ENCODE assay signal across 21 cellular contexts in genomic region chr17:73600103-73600871, GRCh38. TPM values are rescaled to one million over a fixed set of nuclear protein-coding genes. Genes with fewer than 3 reads are reported as not detected.
DNase-seq lines count a peak whose midpoint lies in the region; ATAC-seq and TF ChIP-seq lines count a peak whose summit lies in the region.
"Had no signal": no experiment of that assay in that cellular context is flagged by ENCODE, and none has a peak within 500 bp of the region (broad histone marks: within the 10 kb centered on the region; RNA-seq: fewer than 3 reads in every experiment).

No MANE protein-coding gene starts in this region.

- peaks cover 16% of the 10 kb centered on the region for H3K36me3 Mint-ChIP-seq in stimulated activated memory B cell treated with anti-CD40 and anti-IgM and Interleukin-4, amounts not matched to agents 10 μg/mL and 1 μg/mL and 100 μg/mL, for 72 hours

- TF ChIP-seq CTCF in fibroblast of villous mesenchyme (IDR thresholded peaks at IDR 0.05; ENCODE audit: insufficient read depth, low read depth, low read length) (no peak), GM13977 (IDR thresholded peaks at IDR 0.05; ENCODE audit: extremely low read depth, insufficient read depth, missing control alignments) (no peak)

- no peaks in the 10 kb centered on the region for H3K27me3 Mint-ChIP-seq in stimulated activated memory B cell treated with anti-CD40 and anti-IgM and Interleukin-4, amounts not matched to agents 10 μg/mL and 1 μg/mL and 100 μg/mL, for 72 hours
- H3K27me3 Mint-ChIP-seq: brain had no signal

- ATAC-seq in stimulated activated memory B cell treated with anti-CD40 and anti-IgM and Interleukin-4, amounts not matched to agents 10 μg/mL and 1 μg/mL and 100 μg/mL, for 72 hours, result no peak
- ATAC-seq: GM23338 had no signal

- peak overlapping the region; percentile 87 for H3K27ac Mint-ChIP-seq in stimulated activated memory B cell treated with anti-CD40 and anti-IgM and Interleukin-4, amounts not matched to agents 10 μg/mL and 1 μg/mL and 100 μg/mL, for 72 hours
- H3K27ac Mint-ChIP-seq: GM23338 had no signal

- H3K4me3 Mint-ChIP-seq in stimulated activated memory B cell treated with anti-CD40 and anti-IgM and Interleukin-4, amounts not matched to agents 10 μg/mL and 1 μg/mL and 100 μg/mL, for 72 hours, result no peak overlapping the region
- H3K4me3 Mint-ChIP-seq: brain, GM23338 had no signal

- DNase-seq in NCI-H82 (lab: John Stamatoyannopoulos, UW) (peak; percentile 49), NCI-H82 treated with DMSO at 0.1 percent for 48 hours (lab: John Stamatoyannopoulos, UW; ENCODE audit: unreplicated experiment) (no peak), fibroblast of villous mesenchyme (ENCODE audit: low read depth) (peak; percentile 12), pons (ENCODE audit: low spot score) (no peak), iPS-NIHi7 (ENCODE audit: extremely low spot score) (no peak), GM13977 (ENCODE audit: low spot score) (no peak)
- DNase-seq: activated naive CD4-positive, alpha-beta T cell treated with anti-CD3 and anti-CD28 coated beads, Interleukin-2, amount 50 U/mL, for 16 hours; dorsolateral prefrontal cortex; hippocampal formation; kidney glomerular epithelial cell; NCI-H1105 treated with DMSO at 0.1 percent for 48 hours; NCI-H2171; ovary; SHP77 treated with DMSO at 0.1 percent for 48 hours; stimulated activated CD4-positive, alpha-beta T cell treated with anti-CD3 and anti-CD28 coated beads, Interleukin-4, amount 100 ng/mL, for 4 hours; transverse colon had no signal

- in situ Hi-C loops in GM13977 (cut with MboI; ENCODE audit: low pct_unique_long_range_greater_than_20kb, low sequenced_read_pairs, unreplicated experiment), result no loop called here

- no peaks in the 10 kb centered on the region for H3K9me3 Mint-ChIP-seq in stimulated activated memory B cell treated with anti-CD40 and anti-IgM and Interleukin-4, amounts not matched to agents 10 μg/mL and 1 μg/mL and 100 μg/mL, for 72 hours
- H3K9me3 Mint-ChIP-seq: GM23338 had no signal

- peaks cover 55% of the 10 kb centered on the region for H3K4me1 Mint-ChIP-seq in stimulated activated memory B cell treated with anti-CD40 and anti-IgM and Interleukin-4, amounts not matched to agents 10 μg/mL and 1 μg/mL and 100 μg/mL, for 72 hours
- H3K4me1 Mint-ChIP-seq: GM23338 had no signal

- no peak overlapping the region for H3K4me3 ChIP-seq in fibroblast of villous mesenchyme (ENCODE audit: low read depth, low read length)
- H3K4me3 ChIP-seq: dorsolateral prefrontal cortex, GM23338, ovary, skin epidermis, transverse colon had no signal

TF ChIP-seq in PFSK-1, 5 proteins besides CTCF, POLR2A, EP300 and RAD21:
- peak; percentile 34 for TF ChIP-seq FOXP2 (optimal IDR thresholded peaks at IDR 0.05; ENCODE audit: borderline replicate concordance, extremely low read depth, extremely low read length, insufficient read depth)
- TF ChIP-seq TAF1 (IDR thresholded peaks at IDR 0.05; ENCODE audit: borderline replicate concordance, insufficient read depth, low read length), result no peak
- peak; percentile 55 for TF ChIP-seq POLR2AphosphoS5 (IDR thresholded peaks at IDR 0.05; ENCODE audit: low read depth, low read length)
- TF ChIP-seq SIN3A (IDR thresholded peaks at IDR 0.05; ENCODE audit: borderline replicate concordance, insufficient read depth, low read length), result peak; percentile 58; the same call in 1 of the 2 replicates
- TF ChIP-seq, protein P1, sequence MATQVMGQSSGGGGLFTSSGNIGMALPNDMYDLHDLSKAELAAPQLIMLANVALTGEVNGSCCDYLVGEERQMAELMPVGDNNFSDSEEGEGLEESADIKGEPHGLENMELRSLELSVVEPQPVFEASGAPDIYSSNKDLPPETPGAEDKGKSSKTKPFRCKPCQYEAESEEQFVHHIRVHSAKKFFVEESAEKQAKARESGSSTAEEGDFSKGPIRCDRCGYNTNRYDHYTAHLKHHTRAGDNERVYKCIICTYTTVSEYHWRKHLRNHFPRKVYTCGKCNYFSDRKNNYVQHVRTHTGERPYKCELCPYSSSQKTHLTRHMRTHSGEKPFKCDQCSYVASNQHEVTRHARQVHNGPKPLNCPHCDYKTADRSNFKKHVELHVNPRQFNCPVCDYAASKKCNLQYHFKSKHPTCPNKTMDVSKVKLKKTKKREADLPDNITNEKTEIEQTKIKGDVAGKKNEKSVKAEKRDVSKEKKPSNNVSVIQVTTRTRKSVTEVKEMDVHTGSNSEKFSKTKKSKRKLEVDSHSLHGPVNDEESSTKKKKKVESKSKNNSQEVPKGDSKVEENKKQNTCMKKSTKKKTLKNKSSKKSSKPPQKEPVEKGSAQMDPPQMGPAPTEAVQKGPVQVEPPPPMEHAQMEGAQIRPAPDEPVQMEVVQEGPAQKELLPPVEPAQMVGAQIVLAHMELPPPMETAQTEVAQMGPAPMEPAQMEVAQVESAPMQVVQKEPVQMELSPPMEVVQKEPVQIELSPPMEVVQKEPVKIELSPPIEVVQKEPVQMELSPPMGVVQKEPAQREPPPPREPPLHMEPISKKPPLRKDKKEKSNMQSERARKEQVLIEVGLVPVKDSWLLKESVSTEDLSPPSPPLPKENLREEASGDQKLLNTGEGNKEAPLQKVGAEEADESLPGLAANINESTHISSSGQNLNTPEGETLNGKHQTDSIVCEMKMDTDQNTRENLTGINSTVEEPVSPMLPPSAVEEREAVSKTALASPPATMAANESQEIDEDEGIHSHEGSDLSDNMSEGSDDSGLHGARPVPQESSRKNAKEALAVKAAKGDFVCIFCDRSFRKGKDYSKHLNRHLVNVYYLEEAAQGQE (IDR thresholded peaks at IDR 0.05; ENCODE audit: insufficient read depth in 1 of 2, low read depth in 2 of 2, low read length in 2 of 2), result peak in 1 of 2 experiments; percentile 50; a peak in 1 of 4 replicates

RNA-seq across cellular contexts. Expression of gene SDK2, which starts 44.0 kb away (rescaled TPM):
- 9.7 TPM for polyA plus RNA-seq in PFSK-1 (2012; ENCODE audit: insufficient read length, low read depth)
- total RNA-seq in fibroblast of villous mesenchyme, result under 0.01 TPM in 2 replicates

Comparison
In these comparisons a context has a peak if more than half of its experiments do, and no peak if none do; other contexts are left out.
1. DNase-seq: peak in NCI-H82 (single experiment) and fibroblast of villous mesenchyme (single experiment); none in NCI-H82 treated with DMSO at 0.1 percent for 48 hours (single experiment), pons (single experiment), iPS-NIHi7 (single experiment) and GM13977 (single experiment).